In the genomic region with DNA sequence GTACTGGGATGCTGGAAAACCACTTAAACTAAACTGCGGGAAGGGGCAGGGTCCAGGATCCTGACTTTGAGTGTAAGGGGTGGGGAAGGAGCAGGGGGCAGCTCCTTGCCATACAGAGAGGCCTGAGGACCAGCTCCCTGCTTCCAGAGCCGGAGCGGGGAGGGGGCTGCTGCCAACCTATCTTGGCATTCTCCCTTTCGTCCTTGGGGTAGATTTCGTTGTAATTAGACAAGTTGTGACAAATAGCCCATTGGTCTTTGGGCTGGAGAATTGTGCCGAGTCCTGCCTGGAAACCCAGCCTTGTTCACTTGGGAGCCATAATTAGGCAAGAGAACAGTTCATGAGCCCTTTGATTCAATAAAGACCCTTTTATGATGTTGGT, we compare ENCODE assay signal across 16 cellular contexts.
DNase-seq lines count a peak whose midpoint lies in the region; ATAC-seq and TF ChIP-seq lines count a peak whose summit lies in the region.
"Had no signal": no experiment of that assay in that cellular context is flagged by ENCODE, and none has a peak within 500 bp of the region (broad histone marks: within the 10 kb centered on the region; RNA-seq: fewer than 3 reads in every experiment).

No MANE protein-coding gene starts in this region.

- H3K27me3 ChIP-seq in SK-N-SH (ENCODE audit: insufficient read depth) (no peaks in the 10 kb centered on the region), esophagus squamous epithelium (no peaks in the 10 kb centered on the region)

- H3F3A ChIP-seq in SK-N-SH (replicated peaks; ENCODE audit: insufficient read depth) = peaks cover 44% of the 10 kb centered on the region

- H3K27ac Mint-ChIP-seq in progenitor cell of endocrine pancreas = peak overlapping the region; percentile 86

- no peaks in the 10 kb centered on the region for H3K36me3 ChIP-seq in SK-N-SH (replicated peaks in 1 of 2; ENCODE audit: control insufficient read depth in 1 of 2, insufficient read depth in 2 of 2, low read length in 1 of 2)
- peaks cover 0 to 5% (median 0%) of the 10 kb centered on the region in 3 donors for H3K36me3 ChIP-seq in esophagus squamous epithelium

- no peak for TF ChIP-seq CTCF in SK-N-SH (IDR thresholded peaks at IDR 0.05)
- no peak for TF ChIP-seq CTCF in esophagus squamous epithelium (IDR thresholded peaks at IDR 0.05)
- no peak for TF ChIP-seq CTCF in progenitor cell of endocrine pancreas (IDR thresholded peaks at IDR 0.05; ENCODE audit: unreplicated experiment)

- H3K4me1 ChIP-seq in SK-N-SH (ENCODE audit: control insufficient read depth in 1 of 2, insufficient read depth in 2 of 2, low read depth in 1 of 2, low read length in 1 of 2) = peaks cover 38 to 62% of the 10 kb centered on the region in 2 experiments
- peaks cover 34 to 95% (median 69%) of the 10 kb centered on the region in 3 donors for H3K4me1 ChIP-seq in esophagus squamous epithelium

- peak; percentile 11 for DNase-seq in SK-N-SH
- no peak for DNase-seq in esophagus squamous epithelium (lab: John Stamatoyannopoulos, UW)
- DNase-seq in progenitor cell of endocrine pancreas (ENCODE audit: low spot score, unreplicated experiment) = no peak
- DNase-seq in cerebellar cortex (ENCODE audit: low spot score) = no peak
- no peak for DNase-seq in activated T-cell treated with anti-CD3 and anti-CD28 coated beads for 4 hours
- no peak for DNase-seq in HK-2 (ENCODE audit: unreplicated experiment)
- DNase-seq: C1 segment of cervical spinal cord, DMS 273 treated with DMSO at 0.1 percent for 48 hours, H7, NCI-H446, NCI-H748 treated with DMSO at 0.1 percent for 48 hours, PC-3 had no signal

- no peak for TF ChIP-seq POLR2A in esophagus squamous epithelium (IDR thresholded peaks at IDR 0.05)

- ATAC-seq in SK-N-SH treated with all-trans-retinoic acid at 6 μM for 48 hours (no peak), GM21786 (IDR thresholded peaks at IDR 0.05; ENCODE audit: unreplicated experiment) (no peak)
- ATAC-seq: PC-3, Right ventricle myocardium inferior had no signal

- no peaks in the 10 kb centered on the region for H4K20me1 ChIP-seq in SK-N-SH (ENCODE audit: insufficient read depth)

- no peak overlapping the region for H3K4me3 ChIP-seq in SK-N-SH (ENCODE audit: low read depth in 2 of 2, low read length in 1 of 2)
- no peak overlapping the region for H3K4me3 ChIP-seq in esophagus squamous epithelium

- H3K27ac ChIP-seq in SK-N-SH (ENCODE audit: low read depth in 2 of 2, low read length in 1 of 2) (peak overlapping the region in 1 of 2 experiments; percentile 6; a peak in 1 of 4 replicates), esophagus squamous epithelium (peak overlapping the region in 3 of 4 donors; percentile 18 to 66 (median 55))
- H3K27ac ChIP-seq: 22Rv1 had no signal

- TF ChIP-seq RAD21 in SK-N-SH (IDR thresholded peaks at IDR 0.05; ENCODE audit: low read length) = no peak

- H3K4me2 ChIP-seq in SK-N-SH = no peak overlapping the region

- intact Hi-C loops in esophagus squamous epithelium (cut with DNase I) = no loop called here

- 91% methylated on average over 6 of the region's 6 CpGs for WGBS in SK-N-SH (ENCODE audit: low lambda C conversion rate)
- WGBS in esophagus squamous epithelium, 2 donors = 55 to 60% methylated on average over 5 to 6 of the region's 6 CpGs

- CTCF ChIA-PET in SK-N-SH (lab: Yijun Ruan, JAX) = interaction anchor here (0.6 to 15.6 kb wide), 3 partner anchors 8 to 275 kb away, joined by 3 to 338 read pairs (median 3); no protein-coding TSS in a partner anchor

- H3K79me2 ChIP-seq in SK-N-SH (ENCODE audit: insufficient read depth) = peaks cover 78% of the 10 kb centered on the region

- H3K9me3 ChIP-seq in SK-N-SH (no peaks in the 10 kb centered on the region), esophagus squamous epithelium (no peaks in the 10 kb centered on the region)

- H3K9ac ChIP-seq in SK-N-SH = no peak overlapping the region

- no peaks in the 10 kb centered on the region for H3K27me3 Mint-ChIP-seq in progenitor cell of endocrine pancreas

- no peaks in the 10 kb centered on the region for H3K36me3 Mint-ChIP-seq in progenitor cell of endocrine pancreas (ENCODE audit: insufficient read depth)

- peaks cover 25% of the 10 kb centered on the region for H3K4me1 Mint-ChIP-seq in progenitor cell of endocrine pancreas (ENCODE audit: low read depth)

- POLR2A ChIA-PET in SK-N-SH (lab: Yijun Ruan, JAX) = no interaction called here

- no peaks in the 10 kb centered on the region for H3K9me2 ChIP-seq in SK-N-SH

- no peak overlapping the region for H2AFZ ChIP-seq in SK-N-SH (ENCODE audit: low read depth)

- TF ChIP-seq EP300 in SK-N-SH (IDR thresholded peaks at IDR 0.05; ENCODE audit: borderline replicate concordance in 1 of 2, low read depth in 1 of 2, low read length in 1 of 2) = no peak

- H3K9me3 Mint-ChIP-seq in progenitor cell of endocrine pancreas (ENCODE audit: low read depth) = no peaks in the 10 kb centered on the region

- no peak overlapping the region for H3K4me3 Mint-ChIP-seq in progenitor cell of endocrine pancreas (ENCODE audit: low read depth)

TF ChIP-seq in SK-N-SH, 30 proteins besides CTCF, POLR2A, EP300 and RAD21:
- TF ChIP-seq EZH2phosphoT487 (IDR thresholded peaks at IDR 0.05; ENCODE audit: borderline replicate concordance, low read depth) = no peak
- no peak for TF ChIP-seq MAX (IDR thresholded peaks at IDR 0.05; ENCODE audit: low read depth)
- no peak for TF ChIP-seq RCOR1 (IDR thresholded peaks at IDR 0.05; ENCODE audit: low read length)
- no peak for TF ChIP-seq MEF2A (IDR thresholded peaks at IDR 0.05; ENCODE audit: borderline replicate concordance, low read depth)
- TF ChIP-seq POLR2AphosphoS5 (IDR thresholded peaks at IDR 0.05; ENCODE audit: low read depth, low read length) = no peak
- TF ChIP-seq, protein P1, sequence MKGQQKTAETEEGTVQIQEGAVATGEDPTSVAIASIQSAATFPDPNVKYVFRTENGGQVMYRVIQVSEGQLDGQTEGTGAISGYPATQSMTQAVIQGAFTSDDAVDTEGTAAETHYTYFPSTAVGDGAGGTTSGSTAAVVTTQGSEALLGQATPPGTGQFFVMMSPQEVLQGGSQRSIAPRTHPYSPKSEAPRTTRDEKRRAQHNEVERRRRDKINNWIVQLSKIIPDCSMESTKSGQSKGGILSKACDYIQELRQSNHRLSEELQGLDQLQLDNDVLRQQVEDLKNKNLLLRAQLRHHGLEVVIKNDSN (IDR thresholded peaks at IDR 0.05; ENCODE audit: borderline replicate concordance, low read depth) = no peak
- TF ChIP-seq TCF12 (IDR thresholded peaks at IDR 0.05) = no peak

TF ChIP-seq in SK-N-SH treated with all-trans-retinoic acid at 6 μM for 48 hours, 23 proteins besides CTCF, POLR2A, EP300 and RAD21:
- TF ChIP-seq, protein P2, sequence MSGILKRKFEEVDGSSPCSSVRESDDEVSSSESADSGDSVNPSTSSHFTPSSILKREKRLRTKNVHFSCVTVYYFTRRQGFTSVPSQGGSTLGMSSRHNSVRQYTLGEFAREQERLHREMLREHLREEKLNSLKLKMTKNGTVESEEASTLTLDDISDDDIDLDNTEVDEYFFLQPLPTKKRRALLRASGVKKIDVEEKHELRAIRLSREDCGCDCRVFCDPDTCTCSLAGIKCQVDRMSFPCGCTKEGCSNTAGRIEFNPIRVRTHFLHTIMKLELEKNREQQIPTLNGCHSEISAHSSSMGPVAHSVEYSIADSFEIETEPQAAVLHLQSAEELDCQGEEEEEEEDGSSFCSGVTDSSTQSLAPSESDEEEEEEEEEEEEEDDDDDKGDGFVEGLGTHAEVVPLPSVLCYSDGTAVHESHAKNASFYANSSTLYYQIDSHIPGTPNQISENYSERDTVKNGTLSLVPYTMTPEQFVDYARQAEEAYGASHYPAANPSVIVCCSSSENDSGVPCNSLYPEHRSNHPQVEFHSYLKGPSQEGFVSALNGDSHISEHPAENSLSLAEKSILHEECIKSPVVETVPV (CRISPR knock-in tag; IDR thresholded peaks at IDR 0.05) = no peak
- TF ChIP-seq BACH2 (CRISPR knock-in tag; IDR thresholded peaks at IDR 0.05; ENCODE audit: borderline replicate concordance) (no peak), TOX (CRISPR knock-in tag; IDR thresholded peaks at IDR 0.05; ENCODE audit: borderline replicate concordance) (no peak), ESRRG (CRISPR knock-in tag; IDR thresholded peaks at IDR 0.05) (no peak)
